8 cellular contexts compared by ENCODE assay signal in the genomic region with DNA sequence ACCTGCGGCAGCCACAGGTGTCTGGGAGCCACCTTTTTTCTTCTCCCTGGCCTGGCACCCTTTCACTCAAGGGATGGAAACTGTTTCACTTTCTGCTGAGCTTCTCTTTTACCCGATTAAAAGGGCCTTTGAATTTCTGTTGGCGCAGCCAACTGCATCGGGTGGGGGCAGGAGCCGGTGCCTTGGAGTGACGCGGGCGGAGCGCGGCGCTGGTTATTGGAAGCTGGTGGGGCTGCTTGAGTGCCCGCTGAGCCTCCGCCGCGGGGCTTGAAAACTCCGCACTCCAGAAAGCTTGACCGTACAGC. TPM values are rescaled to one million over a fixed set of nuclear protein-coding genes. Genes with fewer than 3 reads are reported as not detected.
A peak's percentile ranks its signal among the peaks of the same experiment; 100 is the strongest.
DNase-seq lines count a peak whose midpoint lies in the region; ATAC-seq, FAIRE-seq and TF ChIP-seq lines count a peak whose summit lies in the region.

No MANE protein-coding gene starts in this region.

- FAIRE-seq in frontal cortex (lab: Jason Lieb, UNC) = no peak

- no peak overlapping the region for H3K27ac Mint-ChIP-seq in nephron progenitor cell

- H3K36me3 ChIP-seq in OCI-LY1 (ENCODE audit: insufficient read depth, low read length) (no peaks in the 10 kb centered on the region), upper lobe of left lung (no peaks in the 10 kb centered on the region)

- H2AFZ ChIP-seq in OCI-LY1 (ENCODE audit: low read length) = no peak overlapping the region

- H3K27ac ChIP-seq in OCI-LY1 (ENCODE audit: low read depth, low read length, poor library complexity, severe bottlenecking) = peak overlapping the region; percentile 82
- H3K27ac ChIP-seq in upper lobe of left lung = peak overlapping the region; percentile 90 to 94 (median 92)

- H3K36me3 Mint-ChIP-seq in nephron progenitor cell (ENCODE audit: low read depth) = peaks cover 5% of the 10 kb centered on the region

- no peaks in the 10 kb centered on the region for H3K9me2 ChIP-seq in OCI-LY1 (ENCODE audit: low read depth, low read length)

- H3K4me2 ChIP-seq in OCI-LY1 (ENCODE audit: low read length) = peak overlapping the region; percentile 79

- 0 to 1% methylated on average over 10 to 17 of the region's 17 CpGs for WGBS in upper lobe of left lung, 2 donors

- H3K27me3 ChIP-seq in OCI-LY1 (ENCODE audit: insufficient read depth, low read length) (no peaks in the 10 kb centered on the region), upper lobe of left lung (no peaks in the 10 kb centered on the region)

- peaks cover 7% of the 10 kb centered on the region for H3K9me3 Mint-ChIP-seq in nephron progenitor cell

- DNase-seq in AG20443 (ENCODE audit: low spot score) = peak; percentile 75
- DNase-seq in activated naive CD4-positive, alpha-beta T cell treated with Interleukin-2 at 50 U/mL for 16 hours = peak; percentile 49
- DNase-seq in frontal cortex (ENCODE audit: low spot score in 2 of 2) = peak; percentile 74
- DNase-seq in nephron progenitor cell = peak; percentile 72
- peak; percentile 78 to 93 for DNase-seq in upper lobe of left lung

- TF ChIP-seq EP300 in upper lobe of left lung (IDR thresholded peaks at IDR 0.05) = no peak

- H3K4me1 Mint-ChIP-seq in nephron progenitor cell = peaks cover 22% of the 10 kb centered on the region

- TF ChIP-seq CTCF in OCI-LY1 (IDR thresholded peaks at IDR 0.05; ENCODE audit: low read length) (no peak; the same call in 1 of the 2 replicates), nephron progenitor cell (IDR thresholded peaks at IDR 0.05) (no peak), upper lobe of left lung (IDR thresholded peaks at IDR 0.05) (no peak)

- no peaks in the 10 kb centered on the region for H3K9me3 ChIP-seq in OCI-LY1 (ENCODE audit: low read length)
- H3K9me3 ChIP-seq in upper lobe of left lung = no peaks in the 10 kb centered on the region

- H3K4me3 Mint-ChIP-seq in nephron progenitor cell = peak overlapping the region; percentile 84

- H3K4me3 ChIP-seq in OCI-LY1 (ENCODE audit: low read depth, low read length, poor library complexity, severe bottlenecking) (peak overlapping the region; percentile 62), upper lobe of left lung (peak overlapping the region; percentile 68 to 76 (median 70))

- H3F3A ChIP-seq in OCI-LY1 (ENCODE audit: insufficient read depth, low read length) = no peaks in the 10 kb centered on the region

- H4K20me1 ChIP-seq in OCI-LY1 (ENCODE audit: insufficient read depth, low read length) = no peaks in the 10 kb centered on the region

- H3K27me3 Mint-ChIP-seq in nephron progenitor cell (ENCODE audit: low read depth, poor library complexity) = peaks cover 43% of the 10 kb centered on the region

- H3K4me1 ChIP-seq in OCI-LY1 (ENCODE audit: insufficient read depth, low read length, severe bottlenecking) (peaks cover 23% of the 10 kb centered on the region), upper lobe of left lung (peaks cover 6 to 24% (median 11%) of the 10 kb centered on the region in 4 donors)

- H3K9ac ChIP-seq in OCI-LY1 (ENCODE audit: low read length) = peak overlapping the region; percentile 67

- no peaks in the 10 kb centered on the region for H3K79me2 ChIP-seq in OCI-LY1 (ENCODE audit: insufficient read depth, low read length)

- TF ChIP-seq POLR2A in upper lobe of left lung (IDR thresholded peaks at IDR 0.05) = no peak

- peak; percentile 52 for ATAC-seq in GM19025 (IDR thresholded peaks at IDR 0.05; ENCODE audit: low read depth, unreplicated experiment)
- peak; percentile 67 for ATAC-seq in HG03175 (IDR thresholded peaks at IDR 0.05; ENCODE audit: unreplicated experiment)
- peak; percentile 85 to 89 for ATAC-seq in upper lobe of left lung (ENCODE audit: low FRiP score in 2 of 2)

RNA-seq across cellular contexts. Expression of gene TJP2, which starts 52.0 kb away (rescaled TPM):
- total RNA-seq in frontal cortex (5.7 TPM), upper lobe of left lung (100 to 1,000 TPM in 5 of 6 donors, 10 to 100 TPM in 1; 98.3 to 270 (median 185) TPM)

Comparison
In these comparisons a context has a peak if more than half of its experiments do, and no peak if none do; other contexts are left out.
1. Peak in every context shown above with its lines: DNase-seq, ATAC-seq, H3K4me3 ChIP-seq and H3K27ac ChIP-seq.
2. RNA of gene TJP2, which starts 52.0 kb away (total RNA-seq): 98.3 to 270 TPM in upper lobe of left lung; 5.7 TPM in frontal cortex (single experiment); every median in the first group is over 10 times any median in the second.